In genomic region chr21:38611262-38611661, GRCh38 we compare ENCODE assay signal across 30 cellular contexts.
"Had no signal": no experiment of that assay in that cellular context is flagged by ENCODE, and none has a peak within 500 bp of the region (broad histone marks: within the 10 kb centered on the region; RNA-seq: fewer than 3 reads in every experiment).

No MANE protein-coding gene starts in this region.

- H3K9me3 Mint-ChIP-seq: activated CD4-positive, alpha-beta memory T cell treated with anti-CD3 and anti-CD28 coated beads for 36 hours; activated CD4-positive, alpha-beta T cell treated with anti-CD3 and anti-CD28 coated beads, Interleukin-2, amount 10 ng/mL, durations not matched to agents 24 days and 14 days; activated naive CD4-positive, alpha-beta T cell treated with anti-CD3 and anti-CD28 coated beads, Interleukin-2, amount 10 ng/mL, durations not matched to agents 7 days and 5 days; activated naive CD8-positive, alpha-beta T cell treated with anti-CD3 and anti-CD28 coated beads, Interleukin-2, amount 10 ng/mL, durations not matched to agents 7 days and 5 days; activated T-helper 1 cell treated with anti-CD3 and anti-CD28 coated beads, Interleukin-12 subunit alpha, Interleukin-12 subunit beta, Interleukin-2, Interleukin-4 antibody, amounts not matched to agents 30 ng/mL and 10 ng/mL and 1 ng/mL, durations not matched to agents 14 hours and 24 hours and 36 hours; T-helper 2 cell treated with Interferon-gamma antibody and Interleukin-4, amounts not matched to agents 5 μg/mL and 100 μg/mL, for 36 hours had no signal

- H3K27ac Mint-ChIP-seq: activated CD4-positive, alpha-beta memory T cell treated with anti-CD3 and anti-CD28 coated beads for 36 hours; activated CD4-positive, alpha-beta T cell treated with anti-CD3 and anti-CD28 coated beads for 36 hours; activated CD4-positive, alpha-beta T cell treated with anti-CD3 and anti-CD28 coated beads, Interleukin-2, amount 10 ng/mL, durations not matched to agents 24 days and 14 days; activated CD8-positive, alpha-beta memory T cell treated with anti-CD3 and anti-CD28 coated beads, Interleukin-2, amount 10 ng/mL, durations not matched to agents 7 days and 5 days; activated CD8-positive, alpha-beta T cell treated with anti-CD3 and anti-CD28 coated beads, Interleukin-2, amount 10 ng/mL, durations not matched to agents 7 days and 5 days; activated naive CD4-positive, alpha-beta T cell treated with anti-CD3 and anti-CD28 coated beads, Interleukin-2, amount 10 ng/mL, durations not matched to agents 7 days and 5 days; activated naive CD8-positive, alpha-beta T cell treated with anti-CD3 and anti-CD28 coated beads, Interleukin-2, amount 10 ng/mL, durations not matched to agents 7 days and 5 days; activated T-helper 1 cell treated with anti-CD3 and anti-CD28 coated beads, Interleukin-12 subunit alpha, Interleukin-12 subunit beta, Interleukin-2, Interleukin-4 antibody, amounts not matched to agents 30 ng/mL and 10 ng/mL and 1 ng/mL, durations not matched to agents 14 hours and 24 hours and 36 hours; effector memory CD8-positive, alpha-beta T cell; T-helper 17 cell; T-helper 2 cell treated with Interferon-gamma antibody and Interleukin-4, amounts not matched to agents 5 μg/mL and 100 μg/mL, for 36 hours had no signal

- H3K4me3 ChIP-seq: body of pancreas, esophagus squamous epithelium, gastroesophageal sphincter had no signal

- H3K4me1 Mint-ChIP-seq: activated CD4-positive, alpha-beta T cell treated with anti-CD3 and anti-CD28 coated beads for 36 hours; activated CD4-positive, alpha-beta T cell treated with anti-CD3 and anti-CD28 coated beads, Interleukin-2, amount 10 ng/mL, durations not matched to agents 24 days and 14 days; activated CD8-positive, alpha-beta memory T cell treated with anti-CD3 and anti-CD28 coated beads, Interleukin-2, amount 10 ng/mL, durations not matched to agents 7 days and 5 days; activated naive CD4-positive, alpha-beta T cell treated with anti-CD3 and anti-CD28 coated beads, Interleukin-2, amount 10 ng/mL, durations not matched to agents 7 days and 5 days; activated naive CD8-positive, alpha-beta T cell treated with anti-CD3 and anti-CD28 coated beads, Interleukin-2, amount 10 ng/mL, durations not matched to agents 7 days and 5 days; T-helper 17 cell had no signal

- H3K4me1 ChIP-seq: body of pancreas, esophagus squamous epithelium, gastroesophageal sphincter had no signal

- DNase-seq: activated CD4-positive, alpha-beta memory T cell treated with anti-CD3 and anti-CD28 coated beads for 36 hours; activated CD4-positive, alpha-beta T cell treated with anti-CD3 and anti-CD28 coated beads for 36 hours; activated CD4-positive, alpha-beta T cell treated with anti-CD3 and anti-CD28 coated beads, Interleukin-2, amount 10 ng/mL, durations not matched to agents 24 days and 14 days; activated CD4-positive, CD25-positive, alpha-beta regulatory T cell; activated CD4-positive, CD25-positive, alpha-beta regulatory T cell treated with anti-CD3 and anti-CD28 coated beads, Interleukin-2, amount 50 U/mL, for 72 hours; activated CD8-positive, alpha-beta memory T cell treated with anti-CD3 and anti-CD28 coated beads, Interleukin-2, amount 10 ng/mL, durations not matched to agents 7 days and 5 days; activated CD8-positive, alpha-beta memory T cell treated with anti-CD3 and anti-CD28 coated beads, Interleukin-2, amount 50 U/mL, for 4 hours; activated CD8-positive, alpha-beta T cell treated with anti-CD3 and anti-CD28 coated beads, Interleukin-2, amount 10 ng/mL, durations not matched to agents 7 days and 5 days; activated gamma-delta T cell; activated naive CD4-positive, alpha-beta T cell; activated naive CD4-positive, alpha-beta T cell treated with anti-CD3 and anti-CD28 coated beads, Interleukin-2, amount 10 ng/mL, durations not matched to agents 7 days and 5 days; activated naive CD8-positive, alpha-beta T cell treated with anti-CD3 and anti-CD28 coated beads, Interleukin-2, amount 10 ng/mL, durations not matched to agents 7 days and 5 days; activated T-cell treated with anti-CD3 and anti-CD28 coated beads, Interleukin-2, amount 50 U/mL, for 1 hour; activated T-cell treated with anti-CD3 and anti-CD28 coated beads, Interleukin-2, amount 50 U/mL, for 48 hours; body of pancreas; caudate nucleus; cortex of kidney; dermis blood vessel endothelial cell; effector CD4-positive, alpha-beta T cell; effector memory CD8-positive, alpha-beta T cell; erythroblast; esophagus squamous epithelium; foreskin melanocyte; T-helper 1 cell; T-helper 17 cell; T1000 had no signal

- H3K36me3 ChIP-seq: esophagus squamous epithelium, gastroesophageal sphincter had no signal

- ATAC-seq: activated CD4-positive, alpha-beta T cell treated with anti-CD3 and anti-CD28 coated beads for 36 hours; activated CD8-positive, alpha-beta memory T cell treated with anti-CD3 and anti-CD28 coated beads, Interleukin-2, amount 10 ng/mL, durations not matched to agents 7 days and 5 days; activated CD8-positive, alpha-beta T cell treated with anti-CD3 and anti-CD28 coated beads, Interleukin-2, amount 10 ng/mL, durations not matched to agents 7 days and 5 days; activated naive CD4-positive, alpha-beta T cell treated with anti-CD3 and anti-CD28 coated beads, Interleukin-2, amount 50 U/mL, for 72 hours; body of pancreas; effector memory CD8-positive, alpha-beta T cell; gastroesophageal sphincter; T-helper 17 cell had no signal

- H3K4me3 Mint-ChIP-seq: activated CD4-positive, alpha-beta memory T cell treated with anti-CD3 and anti-CD28 coated beads for 36 hours; activated CD4-positive, alpha-beta T cell treated with anti-CD3 and anti-CD28 coated beads for 36 hours; activated CD4-positive, alpha-beta T cell treated with anti-CD3 and anti-CD28 coated beads, Interleukin-2, amount 10 ng/mL, durations not matched to agents 24 days and 14 days; activated CD8-positive, alpha-beta memory T cell treated with anti-CD3 and anti-CD28 coated beads, Interleukin-2, amount 10 ng/mL, durations not matched to agents 7 days and 5 days; activated CD8-positive, alpha-beta T cell treated with anti-CD3 and anti-CD28 coated beads, Interleukin-2, amount 10 ng/mL, durations not matched to agents 7 days and 5 days; activated naive CD4-positive, alpha-beta T cell treated with anti-CD3 and anti-CD28 coated beads, Interleukin-2, amount 10 ng/mL, durations not matched to agents 7 days and 5 days; activated naive CD8-positive, alpha-beta T cell treated with anti-CD3 and anti-CD28 coated beads, Interleukin-2, amount 10 ng/mL, durations not matched to agents 7 days and 5 days; activated T-helper 1 cell treated with anti-CD3 and anti-CD28 coated beads, Interleukin-12 subunit alpha, Interleukin-12 subunit beta, Interleukin-2, Interleukin-4 antibody, amounts not matched to agents 30 ng/mL and 10 ng/mL and 1 ng/mL, durations not matched to agents 14 hours and 24 hours and 36 hours; effector memory CD8-positive, alpha-beta T cell; T-helper 17 cell; T-helper 2 cell treated with Interferon-gamma antibody and Interleukin-4, amounts not matched to agents 5 μg/mL and 100 μg/mL, for 36 hours had no signal

- H3K27me3 Mint-ChIP-seq: activated CD8-positive, alpha-beta memory T cell treated with anti-CD3 and anti-CD28 coated beads, Interleukin-2, amount 10 ng/mL, durations not matched to agents 7 days and 5 days had no signal

- H3K9me3 ChIP-seq: body of pancreas, esophagus squamous epithelium had no signal

- H3K36me3 Mint-ChIP-seq: activated CD4-positive, alpha-beta memory T cell treated with anti-CD3 and anti-CD28 coated beads for 36 hours; activated CD8-positive, alpha-beta memory T cell treated with anti-CD3 and anti-CD28 coated beads, Interleukin-2, amount 10 ng/mL, durations not matched to agents 7 days and 5 days; activated naive CD4-positive, alpha-beta T cell treated with anti-CD3 and anti-CD28 coated beads, Interleukin-2, amount 10 ng/mL, durations not matched to agents 7 days and 5 days; activated naive CD4-positive, alpha-beta T cell treated with anti-CD3 and anti-CD28 coated beads, Interleukin-2, amount 50 U/mL, for 72 hours; activated naive CD8-positive, alpha-beta T cell treated with anti-CD3 and anti-CD28 coated beads, Interleukin-2, amount 10 ng/mL, durations not matched to agents 7 days and 5 days had no signal

- H3K27ac ChIP-seq: body of pancreas, esophagus squamous epithelium, gastroesophageal sphincter had no signal

- H3K27me3 ChIP-seq: body of pancreas, esophagus squamous epithelium had no signal
